19 cellular contexts compared by ENCODE assay signal in genomic region chr15:68506071-68506470, GRCh38.
DNase-seq lines count a peak whose midpoint lies in the region; ATAC-seq and TF ChIP-seq lines count a peak whose summit lies in the region.
"Had no signal": no experiment of that assay in that cellular context is flagged by ENCODE, and none has a peak within 500 bp of the region (broad histone marks: within the 10 kb centered on the region; RNA-seq: fewer than 3 reads in every experiment).

No MANE protein-coding gene starts in this region.

- no peak overlapping the region for H2AK5ac ChIP-seq in H9 (ENCODE audit: insufficient read length, low read length)

- no peak overlapping the region for H2BK12ac ChIP-seq in H9 (ENCODE audit: insufficient read length, low read depth, low read length)

- H3K4ac ChIP-seq in H9 (ENCODE audit: low read depth, low read length) = no peak overlapping the region

- H3K4me3 Mint-ChIP-seq in H9 (no peak overlapping the region), nephron (no peak overlapping the region), progenitor cell of endocrine pancreas (ENCODE audit: low read depth) (no peak overlapping the region)
- no peak overlapping the region for H3K4me3 Mint-ChIP-seq in stimulated activated memory B cell treated with anti-CD40 and anti-IgM and Interleukin-4, amounts not matched to agents 10 μg/mL and 1 μg/mL and 100 μg/mL, for 72 hours
- H3K4me3 Mint-ChIP-seq: CD4-positive, CD25-positive, alpha-beta regulatory T cell; CD8-positive, alpha-beta memory T cell had no signal

- H3K4me2 ChIP-seq in H9 (ENCODE audit: insufficient read depth, insufficient read length, low read length) = no peak overlapping the region

- intact Hi-C loops in cardiac septum (cut with DNase I) = no loop called here

- no peaks in the 10 kb centered on the region for H4K20me1 ChIP-seq in H9 (ENCODE audit: control insufficient read depth, insufficient read depth, insufficient read length)

- H2BK120ac ChIP-seq in H9 (ENCODE audit: low read depth, low read length, poor library complexity, severe bottlenecking) = no peak overlapping the region

- no peak overlapping the region for H3K27ac ChIP-seq in H9 (ENCODE audit: insufficient read length, low read depth, low read length)

- no peak overlapping the region for H3T11ph ChIP-seq in H9 (ENCODE audit: low read length)

- peaks cover 0 to 8% (median 0%) of the 10 kb centered on the region in 3 experiments; a peak in 3 of 7 replicates for H3K36me3 Mint-ChIP-seq in H9 (ENCODE audit: insufficient read depth in 1 of 3, low read depth in 3 of 3)
- H3K36me3 Mint-ChIP-seq in nephron (ENCODE audit: low read depth) = no peaks in the 10 kb centered on the region
- no peaks in the 10 kb centered on the region for H3K36me3 Mint-ChIP-seq in progenitor cell of endocrine pancreas (ENCODE audit: insufficient read depth)
- no peaks in the 10 kb centered on the region for H3K36me3 Mint-ChIP-seq in stimulated activated memory B cell treated with anti-CD40 and anti-IgM and Interleukin-4, amounts not matched to agents 10 μg/mL and 1 μg/mL and 100 μg/mL, for 72 hours
- H3K36me3 Mint-ChIP-seq: CD4-positive, CD25-positive, alpha-beta regulatory T cell; CD8-positive, alpha-beta memory T cell had no signal

- peaks cover 10% of the 10 kb centered on the region for H3K27me3 Mint-ChIP-seq in H9 (ENCODE audit: low read depth)
- peaks cover 5% of the 10 kb centered on the region for H3K27me3 Mint-ChIP-seq in nephron (ENCODE audit: low read depth)
- peaks cover 34% of the 10 kb centered on the region for H3K27me3 Mint-ChIP-seq in progenitor cell of endocrine pancreas
- peaks cover 59% of the 10 kb centered on the region for H3K27me3 Mint-ChIP-seq in stimulated activated memory B cell treated with anti-CD40 and anti-IgM and Interleukin-4, amounts not matched to agents 10 μg/mL and 1 μg/mL and 100 μg/mL, for 72 hours

- no peak overlapping the region for H2BK15ac ChIP-seq in H9 (ENCODE audit: low read depth, low read length)

- no peak overlapping the region for H4K91ac ChIP-seq in H9 (ENCODE audit: insufficient read length, low read depth, low read length)

- no peak for ATAC-seq in stimulated activated memory B cell treated with anti-CD40 and anti-IgM and Interleukin-4, amounts not matched to agents 10 μg/mL and 1 μg/mL and 100 μg/mL, for 72 hours
- ATAC-seq: GM12878 had no signal

- H2BK5ac ChIP-seq in H9 (ENCODE audit: insufficient read length, low read length) = no peak overlapping the region

- no peak overlapping the region for H4K8ac ChIP-seq in H9 (replicated peaks; ENCODE audit: insufficient read length, low read depth, low read length)

- DNase-seq in H9 (peak; percentile 14), ecto neural progenitor cell (ENCODE audit: low spot score) (peak; percentile 28), progenitor cell of endocrine pancreas (ENCODE audit: low spot score, unreplicated experiment) (no peak), cardiac septum (ENCODE audit: low spot score) (no peak), NCI-H1694 (lab: John Stamatoyannopoulos, UW) (no peak)
- DNase-seq: ACHN; BE2C; C1 segment of cervical spinal cord; CD4-positive, CD25-positive, alpha-beta regulatory T cell; CD8-positive, alpha-beta memory T cell; COR-L47; DMS 273 treated with DMSO at 0.1 percent for 48 hours; DMS53; DND-41; EL; HCEC 1CT had no signal

- H3K14ac ChIP-seq in H9 (ENCODE audit: insufficient read depth, low read length) = no peak overlapping the region

- H3K9ac ChIP-seq in H9 (ENCODE audit: extremely low read depth, insufficient read length, low read length) = no peak overlapping the region

- H3K23ac ChIP-seq in H9 (ENCODE audit: insufficient read length, low read depth, low read length) = no peak overlapping the region

- H3K79me2 ChIP-seq in H9 (ENCODE audit: insufficient read depth, low read length) = no peaks in the 10 kb centered on the region

- no peaks in the 10 kb centered on the region for H3K9me3 ChIP-seq in H9 (ENCODE audit: control insufficient read depth, low read depth, low read length)
- H3K9me3 ChIP-seq: BE2C had no signal

- H2BK20ac ChIP-seq in H9 (ENCODE audit: low read depth, low read length, poor library complexity, severe bottlenecking) = no peak overlapping the region

- no peaks in the 10 kb centered on the region for H3K9me3 Mint-ChIP-seq in H9
- H3K9me3 Mint-ChIP-seq in nephron = no peaks in the 10 kb centered on the region
- no peaks in the 10 kb centered on the region for H3K9me3 Mint-ChIP-seq in progenitor cell of endocrine pancreas (ENCODE audit: low read depth)
- H3K9me3 Mint-ChIP-seq in stimulated activated memory B cell treated with anti-CD40 and anti-IgM and Interleukin-4, amounts not matched to agents 10 μg/mL and 1 μg/mL and 100 μg/mL, for 72 hours = no peaks in the 10 kb centered on the region
- H3K9me3 Mint-ChIP-seq: CD4-positive, CD25-positive, alpha-beta regulatory T cell; CD8-positive, alpha-beta memory T cell had no signal

- H3K4me1 ChIP-seq in H9 (ENCODE audit: insufficient read depth, low read length) = peaks cover 4% of the 10 kb centered on the region; the same call in 1 of the 2 replicates
- H3K4me1 ChIP-seq: BE2C had no signal

- no CpG with 5 or more reads among the region's 2 CpGs for WGBS in H9 (ENCODE audit: extremely low coverage, insufficient read length, low lambda C conversion rate)

- H3K18ac ChIP-seq in H9 (ENCODE audit: insufficient read length, low read depth, low read length) = no peak overlapping the region

- H3K27ac Mint-ChIP-seq in H9 (peak overlapping the region in 1 of 3 experiments; percentile 71; a peak in 1 of 7 replicates), nephron (peak overlapping the region in 2 of 3 experiments; percentile 79 to 87), progenitor cell of endocrine pancreas (peak overlapping the region; percentile 46)
- H3K27ac Mint-ChIP-seq in stimulated activated memory B cell treated with anti-CD40 and anti-IgM and Interleukin-4, amounts not matched to agents 10 μg/mL and 1 μg/mL and 100 μg/mL, for 72 hours = no peak overlapping the region
- H3K27ac Mint-ChIP-seq: CD8-positive, alpha-beta memory T cell had no signal

- no peaks in the 10 kb centered on the region for H3K27me3 ChIP-seq in H9 (ENCODE audit: insufficient read depth, low read length)
- H3K27me3 ChIP-seq: BE2C had no signal

- H3K79me1 ChIP-seq in H9 (ENCODE audit: insufficient read depth, low read depth, low read length, poor library complexity, severe bottlenecking) = no peaks in the 10 kb centered on the region

- no peaks in the 10 kb centered on the region for H3K23me2 ChIP-seq in H9 (ENCODE audit: insufficient read length, low read depth, low read length, poor library complexity, severe bottlenecking)

- TF ChIP-seq CTCF in H9 (conservative IDR thresholded peaks at IDR 0.05) (no peak), nephron (IDR thresholded peaks at IDR 0.05; ENCODE audit: unreplicated experiment in 3 of 3) (no peak), progenitor cell of endocrine pancreas (IDR thresholded peaks at IDR 0.05; ENCODE audit: unreplicated experiment) (no peak)

- H4K5ac ChIP-seq in H9 (ENCODE audit: insufficient read length, low read depth, low read length) = no peak overlapping the region

- no peak overlapping the region for H2AFZ ChIP-seq in H9 (ENCODE audit: low read length)

- peaks cover 19 to 28% of the 10 kb centered on the region in 2 experiments for H3K4me1 Mint-ChIP-seq in H9
- peaks cover 64% of the 10 kb centered on the region for H3K4me1 Mint-ChIP-seq in nephron
- H3K4me1 Mint-ChIP-seq in progenitor cell of endocrine pancreas (ENCODE audit: low read depth) = no peaks in the 10 kb centered on the region
- H3K4me1 Mint-ChIP-seq in stimulated activated memory B cell treated with anti-CD40 and anti-IgM and Interleukin-4, amounts not matched to agents 10 μg/mL and 1 μg/mL and 100 μg/mL, for 72 hours = no peaks in the 10 kb centered on the region

- H3K56ac ChIP-seq in H9 (ENCODE audit: insufficient read length, low read depth, low read length) = no peak overlapping the region

Comparison
In these comparisons a context has a peak if more than half of its experiments do, and no peak if none do; other contexts are left out.
1. DNase-seq: peak in H9 (single experiment) and ecto neural progenitor cell (single experiment); none in progenitor cell of endocrine pancreas (single experiment), cardiac septum (single experiment) and NCI-H1694 (single experiment).